In the genomic region with DNA sequence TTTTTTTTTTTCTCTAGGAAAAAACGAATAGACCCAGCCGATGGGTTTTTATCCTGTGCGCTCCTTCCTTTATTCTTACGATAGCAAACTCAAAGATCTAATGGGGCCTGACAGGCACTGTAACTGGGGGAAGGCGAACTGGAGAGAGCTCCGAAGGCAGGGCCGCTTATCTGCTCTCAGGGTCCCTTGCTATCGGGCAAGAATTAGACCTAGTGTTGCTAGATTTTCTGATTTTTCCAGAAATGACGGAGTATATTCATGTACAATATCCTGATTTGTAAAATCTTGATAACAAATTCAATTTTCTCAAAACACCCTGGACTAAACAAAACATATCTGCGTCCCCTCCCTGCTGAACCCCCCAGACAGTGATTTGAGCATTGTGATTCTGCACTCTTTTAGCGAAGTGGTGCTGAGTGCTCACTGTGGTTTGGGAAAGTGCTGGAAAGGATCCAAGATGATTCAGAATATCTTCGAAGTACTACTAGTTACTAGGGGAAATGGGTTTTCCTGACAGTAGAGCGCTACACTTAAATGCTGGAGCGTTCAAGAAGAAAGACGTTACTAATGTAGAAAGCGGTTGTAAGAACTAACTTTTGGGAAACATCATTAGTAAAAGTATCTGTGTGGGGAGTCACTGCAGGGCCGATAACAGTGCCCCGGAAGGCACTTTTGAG, we compare ENCODE assay signal across 8 cellular contexts. TPM values are rescaled to one million over a fixed set of nuclear protein-coding genes. Genes with fewer than 3 reads are reported as not detected.
DNase-seq lines count a peak whose midpoint lies in the region; TF ChIP-seq lines count a peak whose summit lies in the region.

No MANE protein-coding gene starts in this region.

- peaks cover 26% of the 10 kb centered on the region for H3K4me1 Mint-ChIP-seq in nephron

- H3K4me3 Mint-ChIP-seq in nephron: peak overlapping the region; percentile 90 to 95 (median 92)

- peak; percentile 80 for DNase-seq in HCEC 1CT
- peak; percentile 81 for DNase-seq in RPMI7951 (ENCODE audit: low read depth)
- DNase-seq in fibroblast of peridontal ligament (ENCODE audit: extremely low read depth): peak; percentile 87
- no peak for DNase-seq in KG1 (lab: John Stamatoyannopoulos, UW)
- no peak for DNase-seq in stimulated activated naive CD4-positive, alpha-beta T cell treated with Interleukin-2 at 50 U/mL for 16 hours (lab: John Stamatoyannopoulos, UW)
- no peak for DNase-seq in NCI-H146 treated with DMSO at 0.1 percent for 48 hours (lab: John Stamatoyannopoulos, UW; ENCODE audit: unreplicated experiment)
- DNase-seq in NCI-H1105 treated with DMSO at 0.1 percent for 48 hours (lab: John Stamatoyannopoulos, UW): no peak

- H3K27ac Mint-ChIP-seq in nephron: peak overlapping the region; percentile 10 to 62 (median 12)

- H3K27me3 Mint-ChIP-seq in nephron (ENCODE audit: low read depth): peaks cover 60% of the 10 kb centered on the region

- TF ChIP-seq CTCF in nephron (IDR thresholded peaks at IDR 0.05; ENCODE audit: unreplicated experiment in 3 of 3): no peak

- H3K9me3 Mint-ChIP-seq in nephron: no peaks in the 10 kb centered on the region

- no peaks in the 10 kb centered on the region for H3K36me3 Mint-ChIP-seq in nephron (ENCODE audit: low read depth)

RNA-seq across cellular contexts. Expression of gene STXBP6, which starts 0.7 kb away (rescaled TPM):
- total RNA-seq in RPMI7951 (2014; rRNA removed; shearing (Covaris generic)): 14.9 and 18.7 TPM in 2 replicates

Comparison
In these comparisons a context has a peak if more than half of its experiments do, and no peak if none do; other contexts are left out.
1. DNase-seq: peak in HCEC 1CT (single experiment), RPMI7951 (single experiment) and fibroblast of peridontal ligament (single experiment); none in KG1 (single experiment), stimulated activated naive CD4-positive, alpha-beta T cell treated with Interleukin-2 at 50 U/mL for 16 hours (single experiment), NCI-H146 treated with DMSO at 0.1 percent for 48 hours (single experiment) and NCI-H1105 treated with DMSO at 0.1 percent for 48 hours (single experiment).